In the genomic region with DNA sequence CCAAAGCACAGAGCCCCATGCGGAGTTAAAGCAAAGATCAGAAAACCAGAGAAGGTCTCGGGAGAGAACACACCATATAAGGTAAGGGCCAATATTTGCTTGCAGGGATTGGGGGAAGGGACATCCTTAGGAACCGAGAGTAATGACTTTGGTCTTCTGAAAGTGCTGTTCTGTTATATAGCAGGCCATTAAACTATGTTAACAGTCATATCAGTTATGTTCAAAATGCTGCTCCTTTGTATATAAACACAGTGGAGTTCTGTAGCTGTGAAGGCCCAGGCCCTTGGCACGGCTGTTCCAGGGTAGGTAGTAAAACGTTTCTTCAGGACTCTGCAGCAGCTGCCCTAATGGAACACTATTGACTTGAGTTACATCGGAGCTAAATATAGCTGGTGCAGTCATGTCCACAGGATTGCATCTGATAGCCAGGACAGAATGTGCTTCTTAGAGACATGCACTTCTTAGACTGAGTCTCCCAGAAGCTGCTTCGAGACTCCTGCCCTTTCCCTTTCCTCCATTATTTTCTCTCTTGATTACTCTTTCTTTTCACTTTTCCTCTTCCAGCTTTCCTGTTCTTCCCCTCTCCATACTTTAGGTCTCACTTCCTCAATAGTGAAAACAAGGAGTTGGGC, we compare ENCODE assay signal across 9 cellular contexts.
A peak's percentile ranks its signal among the peaks of the same experiment; 100 is the strongest.
DNase-seq lines count a peak whose midpoint lies in the region; ATAC-seq and TF ChIP-seq lines count a peak whose summit lies in the region.
"Had no signal": no experiment of that assay in that cellular context is flagged by ENCODE, and none has a peak within 500 bp of the region (broad histone marks: within the 10 kb centered on the region; RNA-seq: fewer than 3 reads in every experiment).

No MANE protein-coding gene starts in this region.

- intact Hi-C loops in lower leg skin (cut with DNase I; ENCODE audit: low total_unique reads): no loop called here

- H3K36me3 ChIP-seq in brain microvascular endothelial cell (replicated peaks): no peaks in the 10 kb centered on the region
- H3K36me3 ChIP-seq in upper lobe of left lung: no peaks in the 10 kb centered on the region

- TF ChIP-seq CTCF in brain microvascular endothelial cell (IDR thresholded peaks at IDR 0.05; ENCODE audit: low read depth, low read length, missing control alignments): no peak
- TF ChIP-seq CTCF in lower leg skin (IDR thresholded peaks at IDR 0.05): no peak
- TF ChIP-seq CTCF in upper lobe of left lung (IDR thresholded peaks at IDR 0.05): no peak

- DNase-seq in NCI-H2171 treated with DMSO at 0.1 percent for 48 hours (lab: John Stamatoyannopoulos, UW): peak; percentile 45
- no peak for DNase-seq in NCI-H2171 (lab: John Stamatoyannopoulos, UW)
- DNase-seq in brain microvascular endothelial cell: peak; percentile 85
- DNase-seq in lower leg skin (ENCODE audit: low spot score in 2 of 2): peak; percentile 47 to 87
- DNase-seq in upper lobe of left lung: peak in 1 of 2 donors; percentile 43
- DNase-seq in T-helper 9 cell: no peak
- DNase-seq in NCI-H1694 (lab: John Stamatoyannopoulos, UW): no peak
- DNase-seq in NCI-H2196 (lab: John Stamatoyannopoulos, UW; ENCODE audit: unreplicated experiment): no peak
- DNase-seq: stimulated activated naive CD4-positive, alpha-beta T cell had no signal

- H3K27ac ChIP-seq in brain microvascular endothelial cell (peak overlapping the region; percentile 44), upper lobe of left lung (peak overlapping the region; percentile 50 to 77 (median 61))

- TF ChIP-seq POLR2A in lower leg skin (IDR thresholded peaks at IDR 0.05) (no peak), upper lobe of left lung (IDR thresholded peaks at IDR 0.05) (no peak)

- peaks cover 0 to 17% (median 6%) of the 10 kb centered on the region in 4 donors for H3K4me1 ChIP-seq in upper lobe of left lung

- 67 to 77% methylated on average over 7 of the region's 7 CpGs for WGBS in lower leg skin, 2 donors
- WGBS in upper lobe of left lung, 2 donors: 54 to 56% methylated on average over 7 of the region's 7 CpGs

- no peak overlapping the region for H3K4me3 ChIP-seq in brain microvascular endothelial cell (ENCODE audit: low read depth, low read length)
- no peak overlapping the region for H3K4me3 ChIP-seq in lower leg skin (ENCODE audit: low read depth, poor library complexity, severe bottlenecking)
- no peak overlapping the region for H3K4me3 ChIP-seq in upper lobe of left lung

- H3K9me3 ChIP-seq in upper lobe of left lung: no peaks in the 10 kb centered on the region

- H3K27me3 ChIP-seq in brain microvascular endothelial cell (replicated peaks) (no peaks in the 10 kb centered on the region), upper lobe of left lung (no peaks in the 10 kb centered on the region)

- TF ChIP-seq EP300 in upper lobe of left lung (IDR thresholded peaks at IDR 0.05): peak in 2 of 4 donors; percentile 83 to 85

- ATAC-seq in upper lobe of left lung (ENCODE audit: low FRiP score in 2 of 2): peak; percentile 68 to 74

- in situ Hi-C loops in brain microvascular endothelial cell (cut with HindIII; ENCODE audit: low pct_ligation_motif_present, low sequenced_read_pairs): no loop called here

Comparison
In these comparisons a context has a peak if more than half of its experiments do, and no peak if none do; other contexts are left out.
1. DNase-seq: peak in NCI-H2171 treated with DMSO at 0.1 percent for 48 hours (single experiment), brain microvascular endothelial cell (single experiment) and lower leg skin (2 of 2); none in NCI-H2171 (single experiment), T-helper 9 cell (single experiment), NCI-H1694 (single experiment) and NCI-H2196 (single experiment).